ENCODE assay signal across 1 cellular context in the genomic region with DNA sequence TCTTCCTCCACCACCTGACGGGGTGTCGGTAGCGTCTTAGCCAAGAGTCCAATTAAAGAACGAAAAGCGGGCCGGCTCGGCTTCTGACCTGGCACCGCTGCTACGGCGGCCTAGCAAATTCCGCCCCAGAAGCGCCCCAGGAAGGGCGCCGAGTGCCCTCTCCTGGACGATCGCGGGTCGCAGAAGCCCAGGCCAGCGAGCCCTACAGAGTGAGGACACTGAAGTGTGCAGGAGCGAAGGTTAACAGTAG.
A peak's percentile ranks its signal among the peaks of the same experiment; 100 is the strongest.
TF ChIP-seq lines count a peak whose summit lies in the region.

No MANE protein-coding gene starts in this region.

TF ChIP-seq in HepG2, 621 proteins besides CTCF, POLR2A, EP300 and RAD21 (continued from another document and continues in another):
- TF ChIP-seq TRIM22 (IDR thresholded peaks at IDR 0.05) (no peak), FOXC1 (CRISPR knock-in tag; IDR thresholded peaks at IDR 0.05; ENCODE audit: borderline replicate concordance) (no peak; the same call in 1 of the 2 replicates), CREB1 (IDR thresholded peaks at IDR 0.05) (no peak), CREB1 (CRISPR knock-in tag; IDR thresholded peaks at IDR 0.05) (no peak), ZNF275 (CRISPR knock-in tag; IDR thresholded peaks at IDR 0.05; ENCODE audit: borderline replicate concordance) (no peak), KLF6 (CRISPR knock-in tag; IDR thresholded peaks at IDR 0.05) (no peak), ZBTB8A (CRISPR knock-in tag; IDR thresholded peaks at IDR 0.05; ENCODE audit: borderline replicate concordance, low read depth) (no peak), LBX2 (CRISPR knock-in tag; IDR thresholded peaks at IDR 0.05; ENCODE audit: borderline replicate concordance) (no peak), MAFF (IDR thresholded peaks at IDR 0.05; ENCODE audit: low read depth, low read length) (no peak), KDM1A (CRISPR knock-in tag; IDR thresholded peaks at IDR 0.05) (no peak), TIGD3 (CRISPR knock-in tag; IDR thresholded peaks at IDR 0.05; ENCODE audit: borderline replicate concordance) (no peak), ZXDC (CRISPR knock-in tag; IDR thresholded peaks at IDR 0.05) (no peak), ATF2 (CRISPR knock-in tag; IDR thresholded peaks at IDR 0.05) (no peak), MZF1 (CRISPR knock-in tag; IDR thresholded peaks at IDR 0.05; ENCODE audit: borderline replicate concordance) (no peak), LRRFIP1 (CRISPR knock-in tag; conservative IDR thresholded peaks at IDR 0.05) (no peak; the same call in 1 of the 2 replicates), BCL6 (CRISPR knock-in tag; IDR thresholded peaks at IDR 0.05) (no peak), CREB3 (CRISPR knock-in tag; IDR thresholded peaks at IDR 0.05) (peak; percentile 52; the same call in 1 of the 2 replicates), MIXL1 (CRISPR knock-in tag; IDR thresholded peaks at IDR 0.05) (no peak), ZNF12 (CRISPR knock-in tag; IDR thresholded peaks at IDR 0.05) (no peak), DMTF1 (CRISPR knock-in tag; IDR thresholded peaks at IDR 0.05) (no peak), ZNF777 (CRISPR knock-in tag; IDR thresholded peaks at IDR 0.05) (no peak), ZNF432 (CRISPR knock-in tag; IDR thresholded peaks at IDR 0.05; ENCODE audit: borderline replicate concordance) (no peak), CBFB (CRISPR knock-in tag; IDR thresholded peaks at IDR 0.05) (no peak; the same call in 1 of the 2 replicates), ATRX (CRISPR knock-in tag; IDR thresholded peaks at IDR 0.05; ENCODE audit: borderline replicate concordance) (no peak), ZBTB21 (CRISPR knock-in tag; IDR thresholded peaks at IDR 0.05) (no peak), RBAK (CRISPR knock-in tag; IDR thresholded peaks at IDR 0.05) (no peak), TOPORS (CRISPR knock-in tag; IDR thresholded peaks at IDR 0.05) (peak; percentile 65; the same call in 1 of the 2 replicates), SPEN (CRISPR knock-in tag; IDR thresholded peaks at IDR 0.05; ENCODE audit: low read depth) (no peak)
- TF ChIP-seq, protein P1, sequence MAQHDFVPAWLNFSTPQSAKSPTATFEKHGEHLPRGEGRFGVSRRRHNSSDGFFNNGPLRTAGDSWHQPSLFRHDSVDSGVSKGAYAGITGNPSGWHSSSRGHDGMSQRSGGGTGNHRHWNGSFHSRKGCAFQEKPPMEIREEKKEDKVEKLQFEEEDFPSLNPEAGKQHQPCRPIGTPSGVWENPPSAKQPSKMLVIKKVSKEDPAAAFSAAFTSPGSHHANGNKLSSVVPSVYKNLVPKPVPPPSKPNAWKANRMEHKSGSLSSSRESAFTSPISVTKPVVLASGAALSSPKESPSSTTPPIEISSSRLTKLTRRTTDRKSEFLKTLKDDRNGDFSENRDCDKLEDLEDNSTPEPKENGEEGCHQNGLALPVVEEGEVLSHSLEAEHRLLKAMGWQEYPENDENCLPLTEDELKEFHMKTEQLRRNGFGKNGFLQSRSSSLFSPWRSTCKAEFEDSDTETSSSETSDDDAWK (CRISPR knock-in tag; IDR thresholded peaks at IDR 0.05): no peak
- TF ChIP-seq, protein P2, sequence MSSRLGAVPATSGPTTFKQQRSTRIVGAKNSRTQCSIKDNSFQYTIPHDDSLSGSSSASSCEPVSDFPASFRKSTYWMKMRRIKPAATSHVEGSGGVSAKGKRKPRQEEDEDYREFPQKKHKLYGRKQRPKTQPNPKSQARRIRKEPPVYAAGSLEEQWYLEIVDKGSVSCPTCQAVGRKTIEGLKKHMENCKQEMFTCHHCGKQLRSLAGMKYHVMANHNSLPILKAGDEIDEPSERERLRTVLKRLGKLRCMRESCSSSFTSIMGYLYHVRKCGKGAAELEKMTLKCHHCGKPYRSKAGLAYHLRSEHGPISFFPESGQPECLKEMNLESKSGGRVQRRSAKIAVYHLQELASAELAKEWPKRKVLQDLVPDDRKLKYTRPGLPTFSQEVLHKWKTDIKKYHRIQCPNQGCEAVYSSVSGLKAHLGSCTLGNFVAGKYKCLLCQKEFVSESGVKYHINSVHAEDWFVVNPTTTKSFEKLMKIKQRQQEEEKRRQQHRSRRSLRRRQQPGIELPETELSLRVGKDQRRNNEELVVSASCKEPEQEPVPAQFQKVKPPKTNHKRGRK (CRISPR knock-in tag; IDR thresholded peaks at IDR 0.05): no peak
- TF ChIP-seq, protein P3, sequence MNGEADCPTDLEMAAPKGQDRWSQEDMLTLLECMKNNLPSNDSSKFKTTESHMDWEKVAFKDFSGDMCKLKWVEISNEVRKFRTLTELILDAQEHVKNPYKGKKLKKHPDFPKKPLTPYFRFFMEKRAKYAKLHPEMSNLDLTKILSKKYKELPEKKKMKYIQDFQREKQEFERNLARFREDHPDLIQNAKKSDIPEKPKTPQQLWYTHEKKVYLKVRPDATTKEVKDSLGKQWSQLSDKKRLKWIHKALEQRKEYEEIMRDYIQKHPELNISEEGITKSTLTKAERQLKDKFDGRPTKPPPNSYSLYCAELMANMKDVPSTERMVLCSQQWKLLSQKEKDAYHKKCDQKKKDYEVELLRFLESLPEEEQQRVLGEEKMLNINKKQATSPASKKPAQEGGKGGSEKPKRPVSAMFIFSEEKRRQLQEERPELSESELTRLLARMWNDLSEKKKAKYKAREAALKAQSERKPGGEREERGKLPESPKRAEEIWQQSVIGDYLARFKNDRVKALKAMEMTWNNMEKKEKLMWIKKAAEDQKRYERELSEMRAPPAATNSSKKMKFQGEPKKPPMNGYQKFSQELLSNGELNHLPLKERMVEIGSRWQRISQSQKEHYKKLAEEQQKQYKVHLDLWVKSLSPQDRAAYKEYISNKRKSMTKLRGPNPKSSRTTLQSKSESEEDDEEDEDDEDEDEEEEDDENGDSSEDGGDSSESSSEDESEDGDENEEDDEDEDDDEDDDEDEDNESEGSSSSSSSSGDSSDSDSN (CRISPR knock-in tag; IDR thresholded peaks at IDR 0.05): peak; percentile 76
- TF ChIP-seq, protein P4, sequence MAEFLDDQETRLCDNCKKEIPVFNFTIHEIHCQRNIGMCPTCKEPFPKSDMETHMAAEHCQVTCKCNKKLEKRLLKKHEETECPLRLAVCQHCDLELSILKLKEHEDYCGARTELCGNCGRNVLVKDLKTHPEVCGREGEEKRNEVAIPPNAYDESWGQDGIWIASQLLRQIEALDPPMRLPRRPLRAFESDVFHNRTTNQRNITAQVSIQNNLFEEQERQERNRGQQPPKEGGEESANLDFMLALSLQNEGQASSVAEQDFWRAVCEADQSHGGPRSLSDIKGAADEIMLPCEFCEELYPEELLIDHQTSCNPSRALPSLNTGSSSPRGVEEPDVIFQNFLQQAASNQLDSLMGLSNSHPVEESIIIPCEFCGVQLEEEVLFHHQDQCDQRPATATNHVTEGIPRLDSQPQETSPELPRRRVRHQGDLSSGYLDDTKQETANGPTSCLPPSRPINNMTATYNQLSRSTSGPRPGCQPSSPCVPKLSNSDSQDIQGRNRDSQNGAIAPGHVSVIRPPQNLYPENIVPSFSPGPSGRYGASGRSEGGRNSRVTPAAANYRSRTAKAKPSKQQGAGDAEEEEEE (CRISPR knock-in tag; IDR thresholded peaks at IDR 0.05; ENCODE audit: borderline replicate concordance): no peak
